In genomic region chr9:35696520-35697215, GRCh38 we compare ENCODE assay signal across 8 cellular contexts. TPM values are rescaled to one million over a fixed set of nuclear protein-coding genes. Genes with fewer than 3 reads are reported as not detected.
DNase-seq lines count a peak whose midpoint lies in the region; ATAC-seq, FAIRE-seq and TF ChIP-seq lines count a peak whose summit lies in the region.

No MANE protein-coding gene starts in this region.

- no peak overlapping the region for H3K4me3 ChIP-seq in A549
- H3K4me3 ChIP-seq in GM12865 (ENCODE audit: low read depth, low read length), result no peak overlapping the region
- H3K4me3 ChIP-seq in trophoblast cell (ENCODE audit: low read depth, low read length), result no peak overlapping the region

- no peak for TF ChIP-seq POLR2A in A549 (IDR thresholded peaks at IDR 0.05; ENCODE audit: low read length)

- H3K18ac ChIP-seq in trophoblast cell (ENCODE audit: low read length), result no peak overlapping the region

- no peak overlapping the region for H2AK5ac ChIP-seq in trophoblast cell (ENCODE audit: low read length)

- peaks cover 5% of the 10 kb centered on the region for H3K4me1 Mint-ChIP-seq in activated T-helper 1 cell treated with anti-CD3 and anti-CD28 coated beads, Interleukin-12 subunit alpha, Interleukin-12 subunit beta, Interleukin-2, Interleukin-4 antibody, amounts not matched to agents 30 ng/mL and 10 ng/mL and 1 ng/mL, durations not matched to agents 14 hours and 24 hours and 36 hours (ENCODE audit: low read depth)

- TF ChIP-seq CTCF in A549 (IDR thresholded peaks at IDR 0.05) (peak; percentile 74), GM12865 (IDR thresholded peaks at IDR 0.05; ENCODE audit: insufficient read depth, low read depth, low read length, missing control alignments) (peak; percentile 93), foreskin keratinocyte (conservative IDR thresholded peaks at IDR 0.05) (peak; percentile 80)

- CTCF ChIA-PET in A549 (lab: Yijun Ruan, JAX), result interaction anchor here (0.6 to 32.5 kb wide), 31 partner anchors 11 to 327 kb away, joined by 3 to 758 read pairs (median 4); partner anchors contain the start of genes ARHGEF39, CA9, CCDC107 and CREB3

- no peak overlapping the region for H2BK5ac ChIP-seq in trophoblast cell (ENCODE audit: low read depth, low read length, poor library complexity)

- FAIRE-seq in A549 (lab: Jason Lieb, UNC), result no peak

- H3K9me3 Mint-ChIP-seq in activated T-helper 1 cell treated with anti-CD3 and anti-CD28 coated beads, Interleukin-12 subunit alpha, Interleukin-12 subunit beta, Interleukin-2, Interleukin-4 antibody, amounts not matched to agents 30 ng/mL and 10 ng/mL and 1 ng/mL, durations not matched to agents 14 hours and 24 hours and 36 hours, result no peaks in the 10 kb centered on the region

- H4K91ac ChIP-seq in trophoblast cell (ENCODE audit: low read depth, low read length), result no peak overlapping the region

- H4K8ac ChIP-seq in trophoblast cell (ENCODE audit: low read depth, low read length), result no peak overlapping the region

- no peak overlapping the region for H2AFZ ChIP-seq in trophoblast cell (ENCODE audit: insufficient read depth, low read length, poor library complexity)

- no peak for TF ChIP-seq EP300 in A549 (IDR thresholded peaks at IDR 0.05)

- no peak overlapping the region for H3K14ac ChIP-seq in trophoblast cell (ENCODE audit: low read length)

- no peak overlapping the region for H2BK12ac ChIP-seq in trophoblast cell (ENCODE audit: low read length)

- TF ChIP-seq RAD21 in A549 (conservative IDR thresholded peaks at IDR 0.05 in 1 of 2, IDR thresholded peaks at IDR 0.05 in 1 of 2), result peak; percentile 41 to 60

- H3K36me3 Mint-ChIP-seq in activated T-helper 1 cell treated with anti-CD3 and anti-CD28 coated beads, Interleukin-12 subunit alpha, Interleukin-12 subunit beta, Interleukin-2, Interleukin-4 antibody, amounts not matched to agents 30 ng/mL and 10 ng/mL and 1 ng/mL, durations not matched to agents 14 hours and 24 hours and 36 hours (ENCODE audit: low read depth), result peaks cover 18% of the 10 kb centered on the region

- no peak overlapping the region for H3K23ac ChIP-seq in trophoblast cell (ENCODE audit: low read length)

- H3K27ac Mint-ChIP-seq in activated T-helper 1 cell treated with anti-CD3 and anti-CD28 coated beads, Interleukin-12 subunit alpha, Interleukin-12 subunit beta, Interleukin-2, Interleukin-4 antibody, amounts not matched to agents 30 ng/mL and 10 ng/mL and 1 ng/mL, durations not matched to agents 14 hours and 24 hours and 36 hours, result no peak overlapping the region

- H3K4me3 Mint-ChIP-seq in activated T-helper 1 cell treated with anti-CD3 and anti-CD28 coated beads, Interleukin-12 subunit alpha, Interleukin-12 subunit beta, Interleukin-2, Interleukin-4 antibody, amounts not matched to agents 30 ng/mL and 10 ng/mL and 1 ng/mL, durations not matched to agents 14 hours and 24 hours and 36 hours, result no peak overlapping the region

- no peaks in the 10 kb centered on the region for H3K27me3 ChIP-seq in foreskin keratinocyte
- no peaks in the 10 kb centered on the region for H3K27me3 ChIP-seq in trophoblast cell (ENCODE audit: insufficient read depth, low read length)

- H4K12ac ChIP-seq in trophoblast cell (ENCODE audit: low read depth, low read length), result no peak overlapping the region

- no peaks in the 10 kb centered on the region for H3K9me3 ChIP-seq in A549
- H3K9me3 ChIP-seq in trophoblast cell (ENCODE audit: insufficient read depth, low read depth, low read length), result peaks cover 2% of the 10 kb centered on the region

- peaks cover 16% of the 10 kb centered on the region for H3K4me1 ChIP-seq in A549
- H3K4me1 ChIP-seq in foreskin keratinocyte, result no peaks in the 10 kb centered on the region
- no peaks in the 10 kb centered on the region for H3K4me1 ChIP-seq in trophoblast cell (ENCODE audit: control insufficient read depth in 1 of 2, insufficient read depth in 2 of 2, low read length in 2 of 2)

- H3K36me3 ChIP-seq in trophoblast cell (ENCODE audit: control insufficient read depth in 1 of 2, insufficient read depth in 2 of 2, low read length in 2 of 2), result peaks cover 42 to 54% of the 10 kb centered on the region in 2 experiments

- no peak overlapping the region for H3K4ac ChIP-seq in trophoblast cell (ENCODE audit: low read depth, low read length)

- no peak overlapping the region for H2BK120ac ChIP-seq in trophoblast cell (ENCODE audit: insufficient read depth, low read length, poor library complexity)

- H3K27ac ChIP-seq in A549, result peak overlapping the region; percentile 1 to 43; a peak in 1 of 6 replicates
- H3K27ac ChIP-seq in foreskin keratinocyte, result no peak overlapping the region
- no peak overlapping the region for H3K27ac ChIP-seq in trophoblast cell (ENCODE audit: low read depth, low read length)

- H3K4me2 ChIP-seq in A549 (0 out of 3 replicates have a peak overlapping the region, but pooled peaks have one; percentile 7), trophoblast cell (ENCODE audit: low read length) (no peak overlapping the region)

- 31% methylated on average over 9 of the region's 9 CpGs for WGBS in A549 (ENCODE audit: missing lambda C conversion rate)
- no CpG with 5 or more reads among the region's 9 CpGs for WGBS in trophoblast cell (ENCODE audit: extremely low coverage, insufficient coverage, insufficient read length)

- ATAC-seq in A549, result peak; percentile 79 to 88
- ATAC-seq in HG03045 (IDR thresholded peaks at IDR 0.05; ENCODE audit: unreplicated experiment), result peak; percentile 82
- ATAC-seq in foreskin keratinocyte, result peak; percentile 65

- no peak overlapping the region for H3K9ac ChIP-seq in trophoblast cell (ENCODE audit: low read length)

- peak; percentile 66 to 80 for DNase-seq in A549 (ENCODE audit: low read depth in 1 of 2, low spot score in 1 of 2)
- peak; percentile 75 for DNase-seq in GM12865 (ENCODE audit: low read depth)
- DNase-seq in OCI-M1 (lab: John Stamatoyannopoulos, UW), result peak; percentile 77
- DNase-seq in activated T-helper 1 cell treated with anti-CD3 and anti-CD28 coated beads, Interleukin-12 subunit alpha, Interleukin-12 subunit beta, Interleukin-2, Interleukin-4 antibody, amounts not matched to agents 30 ng/mL and 10 ng/mL and 1 ng/mL, durations not matched to agents 14 hours and 24 hours and 36 hours (ENCODE audit: low spot score), result peak; percentile 23
- DNase-seq in foreskin keratinocyte, result peak in 1 of 2 donors; percentile 38
- peak; percentile 72 to 80 for DNase-seq in trophoblast cell
- no peak for DNase-seq in NCI-H128 (lab: John Stamatoyannopoulos, UW; ENCODE audit: unreplicated experiment)

- intact Hi-C loops in activated T-helper 1 cell treated with anti-CD3 and anti-CD28 coated beads, Interleukin-12 subunit alpha, Interleukin-12 subunit beta, Interleukin-2, Interleukin-4 antibody, amounts not matched to agents 30 ng/mL and 10 ng/mL and 1 ng/mL, durations not matched to agents 14 hours and 24 hours and 36 hours (cut with micrococcal nuclease), result loop anchor here (1.0 to 2.0 kb wide), 4 partner anchors 32 to 215 kb away; partner anchors contain the start of gene TESK1

- H3K79me1 ChIP-seq in trophoblast cell (ENCODE audit: low read length), result no peaks in the 10 kb centered on the region

- no peaks in the 10 kb centered on the region for H3K79me2 ChIP-seq in trophoblast cell (ENCODE audit: control insufficient read depth, insufficient read depth, low read length, poor library complexity)

- POLR2A ChIA-PET in A549 (lab: Yijun Ruan, JAX), result interaction anchor here (0.6 to 1.5 kb wide), 10 partner anchors 8 to 118 kb away, joined by 3 to 11 read pairs (median 4); partner anchors contain the start of genes CCDC107, CREB3, HINT2 and RMRP

- no peaks in the 10 kb centered on the region for H3K27me3 Mint-ChIP-seq in activated T-helper 1 cell treated with anti-CD3 and anti-CD28 coated beads, Interleukin-12 subunit alpha, Interleukin-12 subunit beta, Interleukin-2, Interleukin-4 antibody, amounts not matched to agents 30 ng/mL and 10 ng/mL and 1 ng/mL, durations not matched to agents 14 hours and 24 hours and 36 hours (ENCODE audit: insufficient read depth)

RNA-seq across cellular contexts. Expression of gene TPM2, which starts 6.9 kb away (rescaled TPM):
- polyA plus RNA-seq in A549 (2011; rRNA removed), result 154 and 281 TPM in 2 replicates
- polyA plus RNA-seq in A549 (2012; cell fraction: cytosol; rRNA removed), result 347 and 498 TPM in 2 replicates
- 396 and 449 TPM in 2 replicates for polyA plus RNA-seq in A549 (2012; cell fraction: nucleus; rRNA removed)
- polyA plus RNA-seq in A549 (2017; fragmentation: RNase III; extraction: RNeasy Plus Mini Kit Qiagen cat#74134 plus additional on column Dnase treatment), result 956 to 1,105 TPM (median 1,022 TPM) in 3 replicates
- polyA minus RNA-seq in A549 (2011; rRNA and poly(A)+ RNA removed), result 51.6 and 54.5 TPM in 2 replicates
- 2.5 and 4.5 TPM in 2 replicates for total RNA-seq in activated T-helper 1 cell treated with anti-CD3 and anti-CD28 coated beads, Interleukin-12 subunit alpha, Interleukin-12 subunit beta, Interleukin-2, Interleukin-4 antibody, amounts not matched to agents 30 ng/mL and 10 ng/mL and 1 ng/mL, durations not matched to agents 14 hours and 24 hours and 36 hours
- total RNA-seq in foreskin keratinocyte, result 228 and 265 TPM in 2 replicates
- polyA plus RNA-seq in foreskin keratinocyte, result 318 and 334 TPM in 2 replicates
- polyA plus RNA-seq in trophoblast cell (2013), result 307 and 309 TPM in 2 replicates

RNA-seq across cellular contexts. Expression of gene CA9, which starts 22.9 kb away (rescaled TPM):
- polyA plus RNA-seq in A549 (2011; rRNA removed) (16.3 and 32.9 TPM in 2 replicates), A549 (2017; fragmentation: RNase III; extraction: RNeasy Plus Mini Kit Qiagen cat#74134 plus additional on column Dnase treatment) (2.5 to 5.6 TPM (median 4.5 TPM) in 3 replicates), foreskin keratinocyte (0.15 and 0.19 TPM in 2 replicates)
- polyA plus RNA-seq in A549 (2012; cell fraction: cytosol; rRNA removed), result 2.8 and 3.1 TPM in 2 replicates
- 4.2 and 7.7 TPM in 2 replicates for polyA plus RNA-seq in A549 (2012; cell fraction: nucleus; rRNA removed)
- polyA minus RNA-seq in A549 (2011; rRNA and poly(A)+ RNA removed), result 7.8 and 13.3 TPM in 2 replicates
- total RNA-seq in activated T-helper 1 cell treated with anti-CD3 and anti-CD28 coated beads, Interleukin-12 subunit alpha, Interleukin-12 subunit beta, Interleukin-2, Interleukin-4 antibody, amounts not matched to agents 30 ng/mL and 10 ng/mL and 1 ng/mL, durations not matched to agents 14 hours and 24 hours and 36 hours, result 0.44 TPM in 1 of 2 replicates, not detected in the other
- total RNA-seq in foreskin keratinocyte, result 0.21 and 0.27 TPM in 2 replicates
- polyA plus RNA-seq in trophoblast cell (2013), result 0.53 and 0.75 TPM in 2 replicates

RNA-seq across cellular contexts. Expression of gene ARHGEF39, which starts 31.7 kb away (rescaled TPM):
- polyA plus RNA-seq in A549 (2011; rRNA removed) (17.6 and 21.4 TPM in 2 replicates), A549 (2017; fragmentation: RNase III; extraction: RNeasy Plus Mini Kit Qiagen cat#74134 plus additional on column Dnase treatment) (16.7 to 19.5 TPM (median 18.3 TPM) in 3 replicates), foreskin keratinocyte (4.9 and 5.7 TPM in 2 replicates)
- 18.5 and 21.2 TPM in 2 replicates for polyA plus RNA-seq in A549 (2012; cell fraction: cytosol; rRNA removed)
- 55.0 and 61.4 TPM in 2 replicates for polyA plus RNA-seq in A549 (2012; cell fraction: nucleus; rRNA removed)
- polyA minus RNA-seq in A549 (2011; rRNA and poly(A)+ RNA removed), result 24.9 and 27.1 TPM in 2 replicates
- total RNA-seq in activated T-helper 1 cell treated with anti-CD3 and anti-CD28 coated beads, Interleukin-12 subunit alpha, Interleukin-12 subunit beta, Interleukin-2, Interleukin-4 antibody, amounts not matched to agents 30 ng/mL and 10 ng/mL and 1 ng/mL, durations not matched to agents 14 hours and 24 hours and 36 hours, result 7.9 and 8.8 TPM in 2 replicates
- 4.0 and 4.8 TPM in 2 replicates for total RNA-seq in foreskin keratinocyte
- polyA plus RNA-seq in trophoblast cell (2013), result 6.7 and 7.0 TPM in 2 replicates

RNA-seq across cellular contexts. Expression of gene TLN1, which starts 35.3 kb away (rescaled TPM):
- polyA plus RNA-seq in A549 (2011; rRNA removed), result 65.5 and 72.1 TPM in 2 replicates
- polyA plus RNA-seq in A549 (2012; cell fraction: cytosol; rRNA removed), result 69.4 and 88.8 TPM in 2 replicates
- 170 and 259 TPM in 2 replicates for polyA plus RNA-seq in A549 (2012; cell fraction: nucleus; rRNA removed)
- 108 to 119 TPM (median 117 TPM) in 3 replicates for polyA plus RNA-seq in A549 (2017; fragmentation: RNase III; extraction: RNeasy Plus Mini Kit Qiagen cat#74134 plus additional on column Dnase treatment)
- 476 and 477 TPM in 2 replicates for polyA minus RNA-seq in A549 (2011; rRNA and poly(A)+ RNA removed)
- 229 and 230 TPM in 2 replicates for total RNA-seq in activated T-helper 1 cell treated with anti-CD3 and anti-CD28 coated beads, Interleukin-12 subunit alpha, Interleukin-12 subunit beta, Interleukin-2, Interleukin-4 antibody, amounts not matched to agents 30 ng/mL and 10 ng/mL and 1 ng/mL, durations not matched to agents 14 hours and 24 hours and 36 hours
- total RNA-seq in foreskin keratinocyte, result 153 and 173 TPM in 2 replicates
- 96.5 and 100 TPM in 2 replicates for polyA plus RNA-seq in foreskin keratinocyte
- polyA plus RNA-seq in trophoblast cell (2013), result 53.1 and 56.1 TPM in 2 replicates

RNA-seq across cellular contexts. Expression of gene CREB3, which starts 35.8 kb away (rescaled TPM):
- polyA plus RNA-seq in A549 (2011; rRNA removed) (33.3 and 36.0 TPM in 2 replicates), A549 (2017; fragmentation: RNase III; extraction: RNeasy Plus Mini Kit Qiagen cat#74134 plus additional on column Dnase treatment) (51.3 to 54.0 TPM (median 51.7 TPM) in 3 replicates), foreskin keratinocyte (44.0 and 46.7 TPM in 2 replicates)
- 27.6 and 32.3 TPM in 2 replicates for polyA plus RNA-seq in A549 (2012; cell fraction: cytosol; rRNA removed)
- polyA plus RNA-seq in A549 (2012; cell fraction: nucleus; rRNA removed), result 25.8 and 30.9 TPM in 2 replicates
- polyA minus RNA-seq in A549 (2011; rRNA and poly(A)+ RNA removed), result 22.9 and 28.3 TPM in 2 replicates
- total RNA-seq in activated T-helper 1 cell treated with anti-CD3 and anti-CD28 coated beads, Interleukin-12 subunit alpha, Interleukin-12 subunit beta, Interleukin-2, Interleukin-4 antibody, amounts not matched to agents 30 ng/mL and 10 ng/mL and 1 ng/mL, durations not matched to agents 14 hours and 24 hours and 36 hours, result 32.1 and 32.6 TPM in 2 replicates
- total RNA-seq in foreskin keratinocyte, result 40.2 and 44.1 TPM in 2 replicates
- 32.3 and 32.4 TPM in 2 replicates for polyA plus RNA-seq in trophoblast cell (2013)

Comparison
In these comparisons a context has a peak if more than half of its experiments do, and no peak if none do; other contexts are left out.
1. H3K27ac ChIP-seq: peak in A549 (2 of 2); none in foreskin keratinocyte (single experiment) and trophoblast cell (single experiment).
2. RNA of gene TPM2, which starts 6.9 kb away (total RNA-seq): 228 to 265 TPM in foreskin keratinocyte; 2.5 to 4.5 TPM in activated T-helper 1 cell treated with anti-CD3 and anti-CD28 coated beads, Interleukin-12 subunit alpha, Interleukin-12 subunit beta, Interleukin-2, Interleukin-4 antibody, amounts not matched to agents 30 ng/mL and 10 ng/mL and 1 ng/mL, durations not matched to agents 14 hours and 24 hours and 36 hours; every median in the first group is over 10 times any median in the second.
3. Peak in every context shown above with its lines, with median percentiles within 50 percentile points of each other: ATAC-seq and CTCF ChIP-seq.